In genomic region chr14:51581017-51581881, GRCh38 we compare ENCODE assay signal across 16 cellular contexts.
DNase-seq lines count a peak whose midpoint lies in the region; ATAC-seq, FAIRE-seq and TF ChIP-seq lines count a peak whose summit lies in the region.
"Had no signal": no experiment of that assay in that cellular context is flagged by ENCODE, and none has a peak within 500 bp of the region (broad histone marks: within the 10 kb centered on the region; RNA-seq: fewer than 3 reads in every experiment).

No MANE protein-coding gene starts in this region.

- peaks cover 42% of the 10 kb centered on the region for H3K4me1 Mint-ChIP-seq in astrocyte (ENCODE audit: low read depth, unreplicated experiment)
- peaks cover 18% of the 10 kb centered on the region for H3K4me1 Mint-ChIP-seq in WTC11
- H3K4me1 Mint-ChIP-seq in activated T-cell treated with anti-CD3 and anti-CD28 coated beads, Interleukin-2, amount 50 U/mL, for 24 hours (ENCODE audit: low read depth): no peaks in the 10 kb centered on the region
- H3K4me1 Mint-ChIP-seq: memory B cell had no signal

- POLR2A ChIA-PET in A549 (lab: Yijun Ruan, JAX): interaction anchor here (0.7 to 1.4 kb wide), 3 partner anchors 48 to 71 kb away, joined by 3 to 8 read pairs (median 3); partner anchors contain the start of gene FRMD6
- POLR2A ChIA-PET in WTC11 (lab: Charles Lee): no interaction called here

- ATAC-seq in A549 (peak; percentile 69 to 89; a peak in 5 of 6 replicates), GM19023 (IDR thresholded peaks at IDR 0.05; ENCODE audit: unreplicated experiment) (no peak), WTC11 (no peak)
- ATAC-seq: Right ventricle myocardium inferior had no signal

- peak overlapping the region; percentile 6 to 47; a peak in 4 of 6 replicates for H3K27ac ChIP-seq in A549
- peak overlapping the region; percentile 86 for H3K27ac ChIP-seq in astrocyte (ENCODE audit: low read depth, low read length)
- H3K27ac ChIP-seq: thyroid gland had no signal

- H3K27ac Mint-ChIP-seq in astrocyte (ENCODE audit: unreplicated experiment) (peak overlapping the region; percentile 79), WTC11 (no peak overlapping the region)
- H3K27ac Mint-ChIP-seq in activated T-cell treated with anti-CD3 and anti-CD28 coated beads, Interleukin-2, amount 50 U/mL, for 24 hours: no peak overlapping the region
- H3K27ac Mint-ChIP-seq: memory B cell had no signal

- TF ChIP-seq EP300 in A549 (IDR thresholded peaks at IDR 0.05): no peak

- H3K27me3 Mint-ChIP-seq in astrocyte (ENCODE audit: low read depth, unreplicated experiment) (no peaks in the 10 kb centered on the region), WTC11 (ENCODE audit: low read depth) (peaks cover 11% of the 10 kb centered on the region)
- peaks cover 34% of the 10 kb centered on the region for H3K27me3 Mint-ChIP-seq in activated T-cell treated with anti-CD3 and anti-CD28 coated beads, Interleukin-2, amount 50 U/mL, for 24 hours

- no peaks in the 10 kb centered on the region for H3K79me2 ChIP-seq in astrocyte (ENCODE audit: insufficient read depth, low read length)

- peak in 1 of 2 experiments; percentile 55 for DNase-seq in A549 (ENCODE audit: low read depth in 1 of 2, low spot score in 1 of 2)
- peak; percentile 78 for DNase-seq in HS-27A (ENCODE audit: low read depth)
- DNase-seq in astrocyte (ENCODE audit: low read depth): peak; percentile 97
- DNase-seq in glomerular visceral epithelial cell (ENCODE audit: extremely low spot score): peak; percentile 33
- no peak for DNase-seq in WTC11 (ENCODE audit: low spot score)
- no peak for DNase-seq in retina
- DNase-seq in activated T-cell treated with anti-CD3 and anti-CD28 coated beads, Interleukin-2, amount 50 U/mL, for 24 hours: no peak
- DNase-seq: DMS53; effector CD4-positive, alpha-beta T cell; NCI-H1436; NCI-H510A treated with DMSO at 0.1 percent for 48 hours; thyroid gland had no signal

- no peak for TF ChIP-seq CTCF in A549 (IDR thresholded peaks at IDR 0.05)
- TF ChIP-seq CTCF in astrocyte (IDR thresholded peaks at IDR 0.05; ENCODE audit: insufficient read depth, low read depth, low read length): no peak
- no peak for TF ChIP-seq CTCF in WTC11 (IDR thresholded peaks at IDR 0.05)

- H3K27me3 ChIP-seq in astrocyte (ENCODE audit: insufficient read depth, low read length): no peaks in the 10 kb centered on the region
- H3K27me3 ChIP-seq: thyroid gland had no signal

- TF ChIP-seq RAD21 in A549 (conservative IDR thresholded peaks at IDR 0.05 in 1 of 2, IDR thresholded peaks at IDR 0.05 in 1 of 2): no peak

- H3K9me3 Mint-ChIP-seq in astrocyte (ENCODE audit: unreplicated experiment): no peaks in the 10 kb centered on the region
- H3K9me3 Mint-ChIP-seq in WTC11: no peaks in the 10 kb centered on the region
- no peaks in the 10 kb centered on the region for H3K9me3 Mint-ChIP-seq in activated T-cell treated with anti-CD3 and anti-CD28 coated beads, Interleukin-2, amount 50 U/mL, for 24 hours
- H3K9me3 Mint-ChIP-seq: memory B cell had no signal

- peaks cover 2% of the 10 kb centered on the region for H3K36me3 Mint-ChIP-seq in astrocyte (ENCODE audit: low read depth, unreplicated experiment)
- H3K36me3 Mint-ChIP-seq in WTC11: no peaks in the 10 kb centered on the region
- no peaks in the 10 kb centered on the region for H3K36me3 Mint-ChIP-seq in activated T-cell treated with anti-CD3 and anti-CD28 coated beads, Interleukin-2, amount 50 U/mL, for 24 hours (ENCODE audit: low read depth)
- H3K36me3 Mint-ChIP-seq: memory B cell had no signal

- H3K4me3 ChIP-seq in A549 (no peak overlapping the region), astrocyte (ENCODE audit: insufficient read depth, low read depth, low read length) (no peak overlapping the region)
- H3K4me3 ChIP-seq: thyroid gland had no signal

- peak overlapping the region; percentile 53 for H3K9ac ChIP-seq in astrocyte (ENCODE audit: low read length)

- H3K4me2 ChIP-seq in A549 (peak overlapping the region; percentile 36), astrocyte (ENCODE audit: low read length) (peak overlapping the region; percentile 58)

- H3K4me1 ChIP-seq in A549 (peaks cover 20% of the 10 kb centered on the region), astrocyte (ENCODE audit: insufficient read depth, low read length) (peaks cover 29% of the 10 kb centered on the region)
- H3K4me1 ChIP-seq: thyroid gland had no signal

- no peaks in the 10 kb centered on the region for H3K36me3 ChIP-seq in astrocyte (ENCODE audit: insufficient read depth, low read length)
- H3K36me3 ChIP-seq: thyroid gland had no signal

- H3K4me3 Mint-ChIP-seq in astrocyte (ENCODE audit: unreplicated experiment) (peak overlapping the region; percentile 12), WTC11 (no peak overlapping the region)
- H3K4me3 Mint-ChIP-seq in activated T-cell treated with anti-CD3 and anti-CD28 coated beads, Interleukin-2, amount 50 U/mL, for 24 hours: no peak overlapping the region
- H3K4me3 Mint-ChIP-seq: memory B cell had no signal

- FAIRE-seq in A549 (lab: Jason Lieb, UNC) (no peak), astrocyte (lab: Jason Lieb, UNC) (peak; percentile 67)
- FAIRE-seq: H1 had no signal

- H2AFZ ChIP-seq in astrocyte (ENCODE audit: low read depth, low read length): no peak overlapping the region

- no peak for TF ChIP-seq POLR2A in A549 (IDR thresholded peaks at IDR 0.05; ENCODE audit: low read length)

- CTCF ChIA-PET in A549 (lab: Yijun Ruan, JAX): interaction anchor here (0.9 to 3.3 kb wide), 6 partner anchors 17 to 298 kb away, joined by 3 to 14 read pairs (median 4); no protein-coding TSS in a partner anchor
- CTCF ChIA-PET in WTC11 (lab: Charles Lee): no interaction called here

- H4K20me1 ChIP-seq in astrocyte (ENCODE audit: insufficient read depth, low read length): no peaks in the 10 kb centered on the region

- no peaks in the 10 kb centered on the region for H3K9me3 ChIP-seq in A549
- no peaks in the 10 kb centered on the region for H3K9me3 ChIP-seq in astrocyte (ENCODE audit: insufficient read depth, low read depth, low read length)
- H3K9me3 ChIP-seq: thyroid gland had no signal

- 32% methylated on average over 4 of the region's 4 CpGs for WGBS in A549 (ENCODE audit: missing lambda C conversion rate)

TF ChIP-seq in A549, 52 proteins besides CTCF, POLR2A, EP300 and RAD21:
- peak; percentile 15; the same call in 1 of the 3 replicates for TF ChIP-seq SMC3 (IDR thresholded peaks at IDR 0.05)
- no peak for TF ChIP-seq HEYL (CRISPR knock-in tag; IDR thresholded peaks at IDR 0.05)
- no peak for TF ChIP-seq USF2 (IDR thresholded peaks at IDR 0.05)
- TF ChIP-seq FOSL2 (IDR thresholded peaks at IDR 0.05): peak; percentile 60; the same call in 1 of the 2 replicates
- TF ChIP-seq FOSL2 (CRISPR knock-in tag; IDR thresholded peaks at IDR 0.05): peak; percentile 71
- peak; percentile 84; the same call in 1 of the 2 replicates for TF ChIP-seq GATA3 (IDR thresholded peaks at IDR 0.05; ENCODE audit: borderline replicate concordance)
- TF ChIP-seq JUN (IDR thresholded peaks at IDR 0.05): no peak
- TF ChIP-seq JUNB (IDR thresholded peaks at IDR 0.05): peak; percentile 89

TF ChIP-seq in WTC11, 78 proteins besides CTCF, POLR2A, EP300 and RAD21 (continues in another document):
- TF ChIP-seq E2F5 (CRISPR knock-in tag; IDR thresholded peaks at IDR 0.05) (no peak), IRF1 (CRISPR knock-in tag; IDR thresholded peaks at IDR 0.05) (no peak), ZBTB43 (CRISPR knock-in tag; IDR thresholded peaks at IDR 0.05) (no peak), NFE2L1 (CRISPR knock-in tag; IDR thresholded peaks at IDR 0.05) (no peak), CREM (CRISPR knock-in tag; IDR thresholded peaks at IDR 0.05) (no peak), AR (CRISPR knock-in tag; IDR thresholded peaks at IDR 0.05) (no peak)

Comparison
In these comparisons a context has a peak if more than half of its experiments do, and no peak if none do; other contexts are left out.
1. ATAC-seq: peak in A549 (2 of 2); none in GM19023 (single experiment) and WTC11 (single experiment).
2. DNase-seq: peak in HS-27A (single experiment), astrocyte (single experiment) and glomerular visceral epithelial cell (single experiment); none in WTC11 (single experiment), retina (single experiment) and activated T-cell treated with anti-CD3 and anti-CD28 coated beads, Interleukin-2, amount 50 U/mL, for 24 hours (single experiment).